18 cellular contexts compared by ENCODE assay signal in genomic region chr12:27575099-27575779, GRCh38. TPM values are rescaled to one million over a fixed set of nuclear protein-coding genes. Genes with fewer than 3 reads are reported as not detected.
DNase-seq lines count a peak whose midpoint lies in the region; ATAC-seq and TF ChIP-seq lines count a peak whose summit lies in the region.
"Had no signal": no experiment of that assay in that cellular context is flagged by ENCODE, and none has a peak within 500 bp of the region (broad histone marks: within the 10 kb centered on the region; RNA-seq: fewer than 3 reads in every experiment).

No MANE protein-coding gene starts in this region.

- peak overlapping the region; percentile 9 for H3K27ac Mint-ChIP-seq in T-helper 1 cell treated with Interleukin-12 subunit alpha and Interleukin-12 subunit beta and Interleukin-4 antibody, amounts not matched to agents 30 μg/mL and 1 μg/mL, for 36 hours
- peak overlapping the region; percentile 20 for H3K27ac Mint-ChIP-seq in stimulated activated naive B cell treated with anti-CD40 and anti-IgM and Interleukin-4, amounts not matched to agents 10 μg/mL and 1 μg/mL and 100 μg/mL, for 72 hours
- H3K27ac Mint-ChIP-seq in activated naive CD8-positive, alpha-beta T cell treated with anti-CD3 and anti-CD28 coated beads, Interleukin-2, amount 50 U/mL, for 24 hours: no peak overlapping the region
- H3K27ac Mint-ChIP-seq: activated B cell treated with CpG ODN at 0.5 μM for 24 hours, IgD-negative memory B cell, T-cell had no signal

- no peak for TF ChIP-seq CTCF in foreskin keratinocyte (conservative IDR thresholded peaks at IDR 0.05)
- TF ChIP-seq CTCF in omental fat pad (IDR thresholded peaks at IDR 0.05): no peak

- ATAC-seq in SK-N-SH treated with all-trans-retinoic acid at 6 μM for 48 hours (peak; percentile 25; the same call in 1 of the 3 replicates), foreskin keratinocyte (no peak), omental fat pad (ENCODE audit: low FRiP score) (no peak), HG02798 (IDR thresholded peaks at IDR 0.05; ENCODE audit: poor library complexity, unreplicated experiment) (no peak)
- ATAC-seq in stimulated activated naive B cell treated with anti-CD40 and anti-IgM and Interleukin-4, amounts not matched to agents 10 μg/mL and 1 μg/mL and 100 μg/mL, for 72 hours (replicated peaks): no peak
- no peak for ATAC-seq in activated naive CD8-positive, alpha-beta T cell treated with anti-CD3 and anti-CD28 coated beads, Interleukin-2, amount 50 U/mL, for 24 hours
- ATAC-seq: T-cell had no signal

- no peaks in the 10 kb centered on the region for H3K9me3 Mint-ChIP-seq in T-helper 1 cell treated with Interleukin-12 subunit alpha and Interleukin-12 subunit beta and Interleukin-4 antibody, amounts not matched to agents 30 μg/mL and 1 μg/mL, for 36 hours
- no peaks in the 10 kb centered on the region for H3K9me3 Mint-ChIP-seq in stimulated activated naive B cell treated with anti-CD40 and anti-IgM and Interleukin-4, amounts not matched to agents 10 μg/mL and 1 μg/mL and 100 μg/mL, for 72 hours
- no peaks in the 10 kb centered on the region for H3K9me3 Mint-ChIP-seq in activated naive CD8-positive, alpha-beta T cell treated with anti-CD3 and anti-CD28 coated beads, Interleukin-2, amount 50 U/mL, for 24 hours
- H3K9me3 Mint-ChIP-seq: activated B cell treated with CpG ODN at 0.5 μM for 24 hours, T-cell had no signal

- no peaks in the 10 kb centered on the region for H3K27me3 Mint-ChIP-seq in T-helper 1 cell treated with Interleukin-12 subunit alpha and Interleukin-12 subunit beta and Interleukin-4 antibody, amounts not matched to agents 30 μg/mL and 1 μg/mL, for 36 hours (ENCODE audit: low read depth)
- no peaks in the 10 kb centered on the region for H3K27me3 Mint-ChIP-seq in stimulated activated naive B cell treated with anti-CD40 and anti-IgM and Interleukin-4, amounts not matched to agents 10 μg/mL and 1 μg/mL and 100 μg/mL, for 72 hours
- H3K27me3 Mint-ChIP-seq in activated naive CD8-positive, alpha-beta T cell treated with anti-CD3 and anti-CD28 coated beads, Interleukin-2, amount 50 U/mL, for 24 hours: no peaks in the 10 kb centered on the region
- H3K27me3 Mint-ChIP-seq: T-cell had no signal

- H3K4me3 Mint-ChIP-seq in T-helper 1 cell treated with Interleukin-12 subunit alpha and Interleukin-12 subunit beta and Interleukin-4 antibody, amounts not matched to agents 30 μg/mL and 1 μg/mL, for 36 hours: no peak overlapping the region
- peak overlapping the region in 1 of 2 donors; percentile 60 for H3K4me3 Mint-ChIP-seq in stimulated activated naive B cell treated with anti-CD40 and anti-IgM and Interleukin-4, amounts not matched to agents 10 μg/mL and 1 μg/mL and 100 μg/mL, for 72 hours
- no peak overlapping the region for H3K4me3 Mint-ChIP-seq in activated naive CD8-positive, alpha-beta T cell treated with anti-CD3 and anti-CD28 coated beads, Interleukin-2, amount 50 U/mL, for 24 hours
- H3K4me3 Mint-ChIP-seq: activated B cell treated with CpG ODN at 0.5 μM for 24 hours, CD14-positive monocyte, T-cell had no signal

- no peaks in the 10 kb centered on the region for H3K27me3 ChIP-seq in foreskin keratinocyte

- H3K4me1 ChIP-seq in foreskin keratinocyte: peaks cover 73% of the 10 kb centered on the region

- DNase-seq in T-helper 1 cell (no peak), foreskin keratinocyte (no peak), omental fat pad (ENCODE audit: low spot score) (no peak)
- no peak for DNase-seq in stimulated activated naive B cell treated with anti-CD40 and anti-IgM and Interleukin-4, amounts not matched to agents 10 μg/mL and 1 μg/mL and 100 μg/mL, for 72 hours
- DNase-seq in activated naive CD8-positive, alpha-beta T cell treated with anti-CD3 and anti-CD28 coated beads, Interleukin-2, amount 50 U/mL, for 24 hours: no peak
- DNase-seq: activated B cell treated with CpG ODN at 0.5 μM for 24 hours; activated effector memory CD4-positive, alpha-beta T cell treated with anti-CD3 and anti-CD28 coated beads, Interleukin-2, amount 50 U/mL, for 16 hours; NCI-H1048; posterior cingulate gyrus; RPMI8226; stimulated activated naive CD4-positive, alpha-beta T cell treated with Interleukin-2 at 50 U/mL for 16 hours; T-cell had no signal

- peak overlapping the region; percentile 59 for H3K27ac ChIP-seq in foreskin keratinocyte
- H3K27ac ChIP-seq: 22Rv1 had no signal

- peaks cover 30% of the 10 kb centered on the region for H3K4me1 Mint-ChIP-seq in T-helper 1 cell treated with Interleukin-12 subunit alpha and Interleukin-12 subunit beta and Interleukin-4 antibody, amounts not matched to agents 30 μg/mL and 1 μg/mL, for 36 hours (ENCODE audit: low read depth)
- peaks cover 26 to 51% of the 10 kb centered on the region in 2 donors for H3K4me1 Mint-ChIP-seq in stimulated activated naive B cell treated with anti-CD40 and anti-IgM and Interleukin-4, amounts not matched to agents 10 μg/mL and 1 μg/mL and 100 μg/mL, for 72 hours
- H3K4me1 Mint-ChIP-seq in activated naive CD8-positive, alpha-beta T cell treated with anti-CD3 and anti-CD28 coated beads, Interleukin-2, amount 50 U/mL, for 24 hours: peaks cover 23% of the 10 kb centered on the region

- peaks cover 19% of the 10 kb centered on the region for H3K36me3 Mint-ChIP-seq in T-helper 1 cell treated with Interleukin-12 subunit alpha and Interleukin-12 subunit beta and Interleukin-4 antibody, amounts not matched to agents 30 μg/mL and 1 μg/mL, for 36 hours (ENCODE audit: low read depth)
- H3K36me3 Mint-ChIP-seq in stimulated activated naive B cell treated with anti-CD40 and anti-IgM and Interleukin-4, amounts not matched to agents 10 μg/mL and 1 μg/mL and 100 μg/mL, for 72 hours: peaks cover 14 to 21% of the 10 kb centered on the region in 2 donors
- H3K36me3 Mint-ChIP-seq in activated naive CD8-positive, alpha-beta T cell treated with anti-CD3 and anti-CD28 coated beads, Interleukin-2, amount 50 U/mL, for 24 hours (ENCODE audit: low read depth): no peaks in the 10 kb centered on the region
- H3K36me3 Mint-ChIP-seq: CD14-positive monocyte, IgD-negative memory B cell had no signal

TF ChIP-seq in SK-N-SH treated with all-trans-retinoic acid at 6 μM for 48 hours, 23 proteins besides CTCF, POLR2A, EP300 and RAD21 (continues in another document):
- no peak for TF ChIP-seq ZC3H10 (CRISPR knock-in tag; IDR thresholded peaks at IDR 0.05)
- no peak for TF ChIP-seq ZNF8 (CRISPR knock-in tag; IDR thresholded peaks at IDR 0.05)
- TF ChIP-seq RARB (CRISPR knock-in tag; IDR thresholded peaks at IDR 0.05): no peak
- TF ChIP-seq TCF4 (CRISPR knock-in tag; IDR thresholded peaks at IDR 0.05; ENCODE audit: borderline replicate concordance): no peak
- TF ChIP-seq GLIS3 (CRISPR knock-in tag; IDR thresholded peaks at IDR 0.05): no peak
- no peak for TF ChIP-seq TOX (CRISPR knock-in tag; IDR thresholded peaks at IDR 0.05; ENCODE audit: borderline replicate concordance)
- no peak for TF ChIP-seq POU6F1 (CRISPR knock-in tag; IDR thresholded peaks at IDR 0.05; ENCODE audit: borderline replicate concordance, low read depth)
- TF ChIP-seq ARNTL (CRISPR knock-in tag; IDR thresholded peaks at IDR 0.05; ENCODE audit: borderline replicate concordance, low read depth): no peak
- TF ChIP-seq ISL1 (CRISPR knock-in tag; IDR thresholded peaks at IDR 0.05): no peak
- TF ChIP-seq CSDC2 (CRISPR knock-in tag; IDR thresholded peaks at IDR 0.05): no peak
- TF ChIP-seq CSRNP3 (CRISPR knock-in tag; IDR thresholded peaks at IDR 0.05): no peak
- TF ChIP-seq ZNF70 (CRISPR knock-in tag; IDR thresholded peaks at IDR 0.05): no peak
- no peak for TF ChIP-seq BACH2 (CRISPR knock-in tag; IDR thresholded peaks at IDR 0.05; ENCODE audit: borderline replicate concordance)

RNA-seq across cellular contexts. Expression of gene PPFIBP1, which starts 51.2 kb away (rescaled TPM):
- 92.1 and 105 TPM in 2 replicates for total RNA-seq in foreskin keratinocyte
- polyA plus RNA-seq in foreskin keratinocyte: 12.6 and 14.2 TPM in 2 replicates
- 100 to 1,000 TPM in 1 of 4 donors, 10 to 100 TPM in 3; 40.2 to 164 (median 56.5) TPM for total RNA-seq in omental fat pad
